17 cellular contexts compared by ENCODE assay signal in the genomic region with DNA sequence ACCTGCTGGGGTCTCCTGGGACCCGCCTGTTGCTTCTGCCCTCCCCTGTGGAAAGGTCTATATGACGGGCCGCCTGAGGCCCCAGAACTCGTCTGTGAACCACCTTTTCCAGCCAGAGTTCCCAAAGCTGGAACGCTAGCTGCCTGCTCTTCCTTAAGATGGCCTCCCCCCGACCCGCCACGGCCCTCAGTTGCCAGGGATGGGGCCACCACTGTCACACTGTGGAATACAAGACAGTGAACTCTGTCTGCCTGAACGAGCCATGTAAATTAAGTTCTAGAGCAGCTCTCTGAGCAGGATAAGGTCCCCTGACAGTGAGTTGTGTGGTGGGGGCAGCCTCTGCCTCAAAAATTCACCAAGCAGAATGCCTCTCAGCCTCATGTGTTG.
"Had no signal": no experiment of that assay in that cellular context is flagged by ENCODE, and none has a peak within 500 bp of the region (broad histone marks: within the 10 kb centered on the region; RNA-seq: fewer than 3 reads in every experiment).

No MANE protein-coding gene starts in this region.

- H3K9me3 ChIP-seq: esophagus muscularis mucosa, lower lobe of right lung, tibial artery had no signal

- H3K36me3 ChIP-seq: neural progenitor cell had no signal

- ATAC-seq: activated CD4-positive, CD25-positive, alpha-beta regulatory T cell treated with anti-CD3 and anti-CD28 coated beads, Interleukin-2, amount 50 U/mL, for 24 hours; activated CD8-positive, alpha-beta memory T cell treated with anti-CD3 and anti-CD28 coated beads, Interleukin-2, amount 10 ng/mL, durations not matched to agents 7 days and 5 days; activated CD8-positive, alpha-beta T cell treated with anti-CD3 and anti-CD28 coated beads for 36 hours; lower lobe of right lung; T-cell had no signal

- DNase-seq: activated CD4-positive, alpha-beta T cell treated with anti-CD3 and anti-CD28 coated beads, Interleukin-2, amount 10 ng/mL, durations not matched to agents 24 days and 14 days; activated CD8-positive, alpha-beta memory T cell treated with anti-CD3 and anti-CD28 coated beads, Interleukin-2, amount 10 ng/mL, durations not matched to agents 7 days and 5 days; activated CD8-positive, alpha-beta T cell treated with anti-CD3 and anti-CD28 coated beads for 36 hours; activated effector memory CD4-positive, alpha-beta T cell treated with anti-CD3 and anti-CD28 coated beads, Interleukin-2, amount 50 U/mL, for 16 hours; activated naive CD4-positive, alpha-beta T cell treated with anti-CD3 and anti-CD28 coated beads, Interleukin-2, amount 10 ng/mL, durations not matched to agents 7 days and 5 days; activated T-cell treated with anti-CD3 and anti-CD28 coated beads for 4 hours; aorta; effector memory CD4-positive, alpha-beta T cell; lower lobe of right lung; naive B cell; stimulated activated CD4-positive, alpha-beta T cell treated with anti-CD3 and anti-CD28 coated beads, Interleukin-4, amount 100 ng/mL, for 24 hours; T-cell; tibial artery had no signal

- H3K27ac ChIP-seq: esophagus muscularis mucosa, lower lobe of right lung, neural progenitor cell, tibial artery, VCaP had no signal

- H3K4me2 ChIP-seq: neural progenitor cell had no signal

- H3K27me3 ChIP-seq: esophagus muscularis mucosa, neural progenitor cell, tibial artery had no signal

- H2AFZ ChIP-seq: neural progenitor cell had no signal

- H3K4me3 ChIP-seq: esophagus muscularis mucosa, lower lobe of right lung, neural progenitor cell, tibial artery had no signal

- H3K9ac ChIP-seq: neural progenitor cell had no signal

- H3K4me1 ChIP-seq: neural progenitor cell, tibial artery had no signal
